In the genomic region with DNA sequence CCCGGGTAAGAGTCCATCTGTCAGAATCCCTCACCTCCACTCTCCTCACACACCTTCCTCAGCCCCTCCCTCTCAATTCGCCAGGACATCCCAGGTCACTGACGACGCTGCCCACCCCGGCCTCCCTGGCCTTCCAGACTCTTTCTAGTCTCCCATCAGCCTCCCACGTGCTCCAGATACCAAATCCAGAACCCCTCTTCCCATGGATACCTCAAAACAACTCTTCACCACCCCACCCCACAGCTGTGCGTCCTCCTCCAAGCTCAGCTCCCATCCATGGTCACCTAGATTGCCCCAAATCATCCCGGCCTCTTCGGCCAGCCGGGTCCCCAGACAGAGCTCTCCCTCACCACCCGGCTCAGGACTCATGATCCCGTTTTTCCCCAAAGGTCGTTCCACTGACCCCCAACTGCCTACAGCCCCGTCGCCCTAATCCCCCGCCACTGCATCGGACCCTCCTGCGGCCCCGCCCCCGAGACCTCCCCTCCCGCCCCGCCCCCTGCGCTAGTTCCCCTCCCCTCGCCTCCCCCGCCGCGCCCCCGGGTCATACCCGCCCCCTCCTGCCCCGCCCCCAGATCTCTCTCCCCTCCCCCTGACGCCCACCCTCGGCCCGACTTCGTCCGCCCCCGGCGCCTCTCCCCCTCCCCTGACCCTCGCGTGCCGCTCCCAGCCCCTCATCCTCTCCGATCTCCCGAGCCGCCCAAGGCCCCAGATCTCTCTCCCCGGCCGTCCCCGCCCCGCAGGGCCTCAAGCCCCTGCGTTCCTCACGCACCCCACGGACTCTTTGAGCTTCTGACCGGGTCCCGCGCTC, we compare ENCODE assay signal across 8 cellular contexts. TPM values are rescaled to one million over a fixed set of nuclear protein-coding genes. Genes with fewer than 3 reads are reported as not detected.
DNase-seq lines count a peak whose midpoint lies in the region; ATAC-seq and TF ChIP-seq lines count a peak whose summit lies in the region.

No MANE protein-coding gene starts in this region.

- CTCF ChIA-PET in CD8-positive, alpha-beta T cell (lab: Charles Lee), result interaction anchor here (0.9 to 1.1 kb wide), 2 partner anchors 14 to 57 kb away, joined by 3 read pairs; a partner anchor contains a TSS
- CTCF ChIA-PET in activated CD8-positive, alpha-beta T cell treated with anti-CD3 and anti-CD28 coated beads for 36 hours (lab: Charles Lee), result interaction anchor here (0.6 to 1.2 kb wide), 3 partner anchors 14 to 77 kb away, joined by 3 to 4 read pairs (median 3); no protein-coding TSS in a partner anchor

- POLR2A ChIA-PET in CD8-positive, alpha-beta T cell (lab: Charles Lee), result interaction anchor here (4.3 kb wide), 1 partner anchor 14 kb away, joined by 26 read pairs; a partner anchor contains a TSS
- POLR2A ChIA-PET in activated CD8-positive, alpha-beta T cell treated with anti-CD3 and anti-CD28 coated beads for 36 hours (lab: Charles Lee), result interaction anchor here (1.0 to 4.3 kb wide), 7 partner anchors 11 to 55 kb away, joined by 3 to 17 read pairs (median 4); a partner anchor contains a TSS

- H3K4me3 ChIP-seq in CD8-positive, alpha-beta T cell (ENCODE audit: low read depth, low read length), result peak overlapping the region; percentile 41
- peak overlapping the region; percentile 62 to 63 for H3K4me3 ChIP-seq in esophagus (ENCODE audit: low read depth in 1 of 2, low read length in 2 of 2)
- H3K4me3 ChIP-seq in tibial artery, result peak overlapping the region; percentile 79 to 94

- H3K9me3 ChIP-seq in CD8-positive, alpha-beta T cell (ENCODE audit: low read length), result no peaks in the 10 kb centered on the region
- H3K9me3 ChIP-seq in esophagus (ENCODE audit: control insufficient read depth in 2 of 2, insufficient read depth in 1 of 2, low read depth in 1 of 2, low read length in 1 of 2), result no peaks in the 10 kb centered on the region
- H3K9me3 ChIP-seq in tibial artery, result no peaks in the 10 kb centered on the region

- no peaks in the 10 kb centered on the region for H3K27me3 ChIP-seq in CD8-positive, alpha-beta T cell (ENCODE audit: insufficient read depth, low read length)
- H3K27me3 ChIP-seq in esophagus (ENCODE audit: control insufficient read depth in 1 of 2, insufficient read depth in 2 of 2, low read length in 2 of 2) (no peaks in the 10 kb centered on the region), tibial artery (no peaks in the 10 kb centered on the region)

- peaks cover 18% of the 10 kb centered on the region for H3K4me1 Mint-ChIP-seq in CD8-positive, alpha-beta T cell (ENCODE audit: low read depth)
- H3K4me1 Mint-ChIP-seq in activated CD8-positive, alpha-beta T cell treated with anti-CD3 and anti-CD28 coated beads for 36 hours (ENCODE audit: low read depth), result peaks cover 19% of the 10 kb centered on the region

- H3K27me3 Mint-ChIP-seq in CD8-positive, alpha-beta T cell (ENCODE audit: low read depth), result no peaks in the 10 kb centered on the region
- H3K27me3 Mint-ChIP-seq in activated CD8-positive, alpha-beta T cell treated with anti-CD3 and anti-CD28 coated beads for 36 hours, result no peaks in the 10 kb centered on the region

- peaks cover 18% of the 10 kb centered on the region for H3K36me3 ChIP-seq in CD8-positive, alpha-beta T cell (ENCODE audit: insufficient read depth, low read length)
- H3K36me3 ChIP-seq in esophagus (ENCODE audit: control insufficient read depth in 2 of 2, insufficient read depth in 2 of 2, low read length in 1 of 2), result peaks cover 0 to 26% of the 10 kb centered on the region in 2 donors
- peaks cover 22 to 27% (median 23%) of the 10 kb centered on the region in 3 donors for H3K36me3 ChIP-seq in tibial artery

- H3K4me1 ChIP-seq in CD8-positive, alpha-beta T cell (ENCODE audit: insufficient read depth, low read length), result peaks cover 12% of the 10 kb centered on the region
- H3K4me1 ChIP-seq in esophagus (ENCODE audit: control insufficient read depth in 2 of 2, insufficient read depth in 2 of 2, low read length in 1 of 2), result peaks cover 6 to 20% of the 10 kb centered on the region in 2 donors
- H3K4me1 ChIP-seq in tibial artery, result peaks cover 0 to 27% (median 24%) of the 10 kb centered on the region in 4 donors

- WGBS in esophagus, 2 donors, result 1 to 2% methylated on average over 32 to 43 of the region's 53 CpGs

- peak overlapping the region; percentile 85 for H3K27ac Mint-ChIP-seq in CD8-positive, alpha-beta T cell
- H3K27ac Mint-ChIP-seq in activated CD8-positive, alpha-beta T cell treated with anti-CD3 and anti-CD28 coated beads for 36 hours, result peak overlapping the region; percentile 84

- H3K27ac ChIP-seq in CD8-positive, alpha-beta T cell (ENCODE audit: low read depth, low read length), result no peak overlapping the region
- H3K27ac ChIP-seq in esophagus (ENCODE audit: low read depth in 2 of 2, low read length in 1 of 2) (peak overlapping the region; percentile 93 to 94), tibial artery (peak overlapping the region; percentile 85 to 89)

- no peak for TF ChIP-seq CTCF in CD8-positive, alpha-beta T cell (IDR thresholded peaks at IDR 0.05)
- no peak for TF ChIP-seq CTCF in activated CD8-positive, alpha-beta T cell treated with anti-CD3 and anti-CD28 coated beads for 36 hours (IDR thresholded peaks at IDR 0.05)
- no peak for TF ChIP-seq CTCF in tibial artery (IDR thresholded peaks at IDR 0.05)

- H3K36me3 Mint-ChIP-seq in CD8-positive, alpha-beta T cell, result peaks cover 27% of the 10 kb centered on the region
- H3K36me3 Mint-ChIP-seq in activated CD8-positive, alpha-beta T cell treated with anti-CD3 and anti-CD28 coated beads for 36 hours (ENCODE audit: low read depth), result no peaks in the 10 kb centered on the region

- peak overlapping the region; percentile 89 for H3K4me3 Mint-ChIP-seq in CD8-positive, alpha-beta T cell
- peak overlapping the region; percentile 87 for H3K4me3 Mint-ChIP-seq in activated CD8-positive, alpha-beta T cell treated with anti-CD3 and anti-CD28 coated beads for 36 hours

- ATAC-seq in CD8-positive, alpha-beta T cell, result peak; percentile 37
- peak; percentile 4 for ATAC-seq in GM21381 (IDR thresholded peaks at IDR 0.05; ENCODE audit: unreplicated experiment)
- ATAC-seq in activated CD8-positive, alpha-beta T cell treated with anti-CD3 and anti-CD28 coated beads for 36 hours, result peak; percentile 28

- peak in 4 of 7 experiments; percentile 17 to 57 (median 26) for DNase-seq in CD8-positive, alpha-beta T cell
- DNase-seq in NCI-H1105 (lab: John Stamatoyannopoulos, UW), result peak; percentile 70
- DNase-seq in activated CD8-positive, alpha-beta T cell treated with anti-CD3 and anti-CD28 coated beads for 36 hours, result peak; percentile 33
- peak; percentile 65 for DNase-seq in myocyte (ENCODE audit: low read depth)
- DNase-seq in tibial artery, result no peak
- DNase-seq in NCI-H2081 treated with DMSO at 0.1 percent for 48 hours (lab: John Stamatoyannopoulos, UW), result no peak

- H3K9me3 Mint-ChIP-seq in CD8-positive, alpha-beta T cell, result no peaks in the 10 kb centered on the region
- H3K9me3 Mint-ChIP-seq in activated CD8-positive, alpha-beta T cell treated with anti-CD3 and anti-CD28 coated beads for 36 hours, result no peaks in the 10 kb centered on the region

- intact Hi-C loops in CD8-positive, alpha-beta T cell (cut with DNase I, micrococcal nuclease), result loop anchor here (1.0 to 5.0 kb wide), 6 partner anchors 14 to 695 kb away; a partner anchor contains a TSS
- intact Hi-C loops in activated CD8-positive, alpha-beta T cell treated with anti-CD3 and anti-CD28 coated beads for 36 hours (cut with micrococcal nuclease), result no loop called here
- intact Hi-C loops in tibial artery (cut with DNase I; ENCODE audit: low total_unique reads), result loop anchor here (1.0 kb wide), 1 partner anchor 13 kb away; no protein-coding TSS in a partner anchor

RNA-seq across cellular contexts. Expression of a gene that starts 0.5 kb away (rescaled TPM):
- total RNA-seq in CD8-positive, alpha-beta T cell, result 10 to 100 TPM; 61.5 to 62.6 TPM
- 10 to 100 TPM; 35.8 to 36.5 TPM for total RNA-seq in activated CD8-positive, alpha-beta T cell treated with anti-CD3 and anti-CD28 coated beads for 36 hours
- polyA plus RNA-seq in esophagus, result 10 to 100 TPM; 71.3 to 82.8 TPM
- total RNA-seq in myocyte, result 85.4 and 119 TPM in 2 replicates
- polyA plus RNA-seq in myocyte (2012), result 182 TPM

RNA-seq across cellular contexts. Expression of a gene that starts 15.0 kb away (rescaled TPM):
- total RNA-seq in CD8-positive, alpha-beta T cell, result 10 to 100 TPM; 11.7 to 13.9 TPM
- 10 to 100 TPM; 37.5 to 44.0 TPM for total RNA-seq in activated CD8-positive, alpha-beta T cell treated with anti-CD3 and anti-CD28 coated beads for 36 hours
- 10 to 100 TPM; 23.3 to 57.5 TPM for polyA plus RNA-seq in esophagus
- 43.8 and 59.1 TPM in 2 replicates for total RNA-seq in myocyte
- polyA plus RNA-seq in myocyte (2012), result 46.6 TPM

RNA-seq across cellular contexts. Expression of a gene that starts 54.6 kb away (rescaled TPM):
- total RNA-seq in CD8-positive, alpha-beta T cell, result 10 to 100 TPM; 26.3 to 28.1 TPM
- 10 to 100 TPM; 78.3 to 80.5 TPM for total RNA-seq in activated CD8-positive, alpha-beta T cell treated with anti-CD3 and anti-CD28 coated beads for 36 hours
- 10 to 100 TPM; 10.8 to 11.7 TPM for polyA plus RNA-seq in esophagus
- 3.1 TPM in 2 replicates for total RNA-seq in myocyte
- polyA plus RNA-seq in myocyte (2012), result 3.3 TPM

RNA-seq across cellular contexts. Expression of a gene that starts 56.7 kb away (rescaled TPM):
- 10 to 100 TPM; 35.0 to 38.1 TPM for total RNA-seq in CD8-positive, alpha-beta T cell
- 10 to 100 TPM; 53.1 to 59.2 TPM for total RNA-seq in activated CD8-positive, alpha-beta T cell treated with anti-CD3 and anti-CD28 coated beads for 36 hours
- 100 to 1,000 TPM; 123 to 242 TPM for polyA plus RNA-seq in esophagus
- total RNA-seq in myocyte, result 179 and 258 TPM in 2 replicates
- polyA plus RNA-seq in myocyte (2012), result 164 TPM

Comparison
In these comparisons a context has a peak if more than half of its experiments do, and no peak if none do; other contexts are left out.
1. DNase-seq: peak in CD8-positive, alpha-beta T cell (4 of 7), NCI-H1105 (single experiment), activated CD8-positive, alpha-beta T cell treated with anti-CD3 and anti-CD28 coated beads for 36 hours (single experiment) and myocyte (single experiment); none in tibial artery (0 of 2) and NCI-H2081 treated with DMSO at 0.1 percent for 48 hours (single experiment).
2. Peak in every context shown above with its lines, with median percentiles within 50 percentile points of each other: ATAC-seq and H3K4me3 ChIP-seq.